Comparison of ENCODE assay signal across 24 cellular contexts in the genomic region with DNA sequence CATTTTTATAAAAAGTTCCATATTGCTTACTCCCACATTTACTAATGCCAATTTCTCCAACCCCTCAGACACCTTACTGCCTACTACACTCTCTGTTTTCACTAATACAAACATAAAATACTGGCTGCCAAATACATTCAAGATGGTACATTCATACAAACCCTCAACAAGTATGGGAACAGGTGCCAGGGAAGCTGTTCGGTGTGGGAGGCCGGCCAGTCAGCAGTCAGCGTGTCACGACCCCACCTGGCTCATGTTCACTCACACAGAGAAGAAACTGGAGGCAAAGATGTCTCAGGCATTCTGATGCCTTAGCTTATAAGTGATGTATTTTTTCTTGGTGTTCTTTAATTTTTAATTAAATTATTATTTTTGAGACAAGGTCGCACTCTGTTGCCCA. TPM values are rescaled to one million over a fixed set of nuclear protein-coding genes. Genes with fewer than 3 reads are reported as not detected.
A peak's percentile ranks its signal among the peaks of the same experiment; 100 is the strongest.
DNase-seq lines count a peak whose midpoint lies in the region; ATAC-seq, FAIRE-seq and TF ChIP-seq lines count a peak whose summit lies in the region.
"Had no signal": no experiment of that assay in that cellular context is flagged by ENCODE, and none has a peak within 500 bp of the region (broad histone marks: within the 10 kb centered on the region; RNA-seq: fewer than 3 reads in every experiment).

No MANE protein-coding gene starts in this region.

- H3K14ac ChIP-seq in H9 (ENCODE audit: insufficient read depth, low read length), result no peak overlapping the region

- ATAC-seq in activated CD8-positive, alpha-beta T cell treated with anti-CD3 and anti-CD28 coated beads for 36 hours, result no peak
- no peak for ATAC-seq in activated CD8-positive, alpha-beta T cell treated with anti-CD3 and anti-CD28 coated beads, Interleukin-2, amount 10 ng/mL, durations not matched to agents 7 days and 5 days
- ATAC-seq in GM21381 (IDR thresholded peaks at IDR 0.05; ENCODE audit: unreplicated experiment), result no peak
- no peak for ATAC-seq in pancreas
- ATAC-seq: CD8-positive, alpha-beta T cell had no signal

- H3K27me3 ChIP-seq in H9 (ENCODE audit: insufficient read depth, low read length) (no peaks in the 10 kb centered on the region), osteoblast (ENCODE audit: insufficient read depth, low read length) (no peaks in the 10 kb centered on the region), pancreas (no peaks in the 10 kb centered on the region)

- H2BK12ac ChIP-seq in H9 (ENCODE audit: insufficient read length, low read depth, low read length), result no peak overlapping the region

- peaks cover 6% of the 10 kb centered on the region for H3K79me1 ChIP-seq in H9 (ENCODE audit: insufficient read depth, low read depth, low read length, poor library complexity, severe bottlenecking)

- H3K36me3 Mint-ChIP-seq in activated CD8-positive, alpha-beta T cell treated with anti-CD3 and anti-CD28 coated beads for 36 hours (ENCODE audit: low read depth), result peaks cover 10% of the 10 kb centered on the region
- peaks cover 31% of the 10 kb centered on the region for H3K36me3 Mint-ChIP-seq in activated CD8-positive, alpha-beta T cell treated with anti-CD3 and anti-CD28 coated beads, Interleukin-2, amount 10 ng/mL, durations not matched to agents 7 days and 5 days (ENCODE audit: low read depth)
- peaks cover 7 to 80% (median 47%) of the 10 kb centered on the region in 3 experiments; a peak in 6 of 7 replicates for H3K36me3 Mint-ChIP-seq in H9 (ENCODE audit: insufficient read depth in 1 of 3, low read depth in 3 of 3)

- DNase-seq in activated CD8-positive, alpha-beta T cell treated with anti-CD3 and anti-CD28 coated beads for 36 hours, result no peak
- DNase-seq in activated CD8-positive, alpha-beta T cell treated with anti-CD3 and anti-CD28 coated beads, Interleukin-2, amount 10 ng/mL, durations not matched to agents 7 days and 5 days, result no peak
- peak; percentile 9 for DNase-seq in H9
- peak; percentile 83 for DNase-seq in cerebellar cortex (ENCODE audit: low spot score)
- peak; percentile 34 for DNase-seq in osteoblast (ENCODE audit: insufficient read length, low spot score, missing footprints)
- no peak for DNase-seq in HCEC 1CT
- DNase-seq in pancreas, result no peak
- DNase-seq: 8988T; AML-193; CD8-positive, alpha-beta T cell; DMS153; HFFc6; Karpas-422; MV-4-11; NCI-H1417; NCI-H187; NCI-H69; SIG-M5; SK-N-SH had no signal

- no peak overlapping the region for H2BK15ac ChIP-seq in H9 (ENCODE audit: low read depth, low read length)

- H3K4me3 Mint-ChIP-seq in activated CD8-positive, alpha-beta T cell treated with anti-CD3 and anti-CD28 coated beads for 36 hours, result no peak overlapping the region
- H3K4me3 Mint-ChIP-seq in activated CD8-positive, alpha-beta T cell treated with anti-CD3 and anti-CD28 coated beads, Interleukin-2, amount 10 ng/mL, durations not matched to agents 7 days and 5 days, result no peak overlapping the region
- no peak overlapping the region for H3K4me3 Mint-ChIP-seq in H9
- H3K4me3 Mint-ChIP-seq: CD8-positive, alpha-beta T cell; HFFc6 had no signal

- no peak overlapping the region for H4K91ac ChIP-seq in H9 (ENCODE audit: insufficient read length, low read depth, low read length)

- H3K4me1 ChIP-seq in H9 (ENCODE audit: insufficient read depth, low read length) (no peaks in the 10 kb centered on the region), osteoblast (ENCODE audit: insufficient read depth, low read length) (peaks cover 9% of the 10 kb centered on the region), pancreas (peaks cover 0 to 11% (median 10%) of the 10 kb centered on the region in 3 donors)

- no peak overlapping the region for H2AFZ ChIP-seq in H9 (ENCODE audit: low read length)
- no peak overlapping the region for H2AFZ ChIP-seq in osteoblast (ENCODE audit: low read length)

- H3K79me2 ChIP-seq in H9 (ENCODE audit: insufficient read depth, low read length) (no peaks in the 10 kb centered on the region), osteoblast (ENCODE audit: insufficient read depth, low read length) (peaks cover 30% of the 10 kb centered on the region)

- intact Hi-C loops in activated CD8-positive, alpha-beta T cell treated with anti-CD3 and anti-CD28 coated beads for 36 hours (cut with micrococcal nuclease), result no loop called here
- intact Hi-C loops in pancreas (cut with DNase I), result no loop called here

- H3K9ac ChIP-seq in H9 (ENCODE audit: extremely low read depth, insufficient read length, low read length), result no peak overlapping the region
- H3K9ac ChIP-seq: SK-N-SH had no signal

- no peaks in the 10 kb centered on the region for H3K9me3 ChIP-seq in H9 (ENCODE audit: control insufficient read depth, low read depth, low read length)
- H3K9me3 ChIP-seq in osteoblast (ENCODE audit: low read depth, low read length), result no peaks in the 10 kb centered on the region
- H3K9me3 ChIP-seq in pancreas, result no peaks in the 10 kb centered on the region
- H3K9me3 ChIP-seq: SK-N-SH had no signal

- H4K8ac ChIP-seq in H9 (replicated peaks; ENCODE audit: insufficient read length, low read depth, low read length), result no peak overlapping the region

- H2AK5ac ChIP-seq in H9 (ENCODE audit: insufficient read length, low read length), result no peak overlapping the region

- no CpG with 5 or more reads among the region's 5 CpGs for WGBS in H9 (ENCODE audit: extremely low coverage, insufficient read length, low lambda C conversion rate)
- WGBS in pancreas, 2 donors, result 87% methylated on average over 5 of the region's 5 CpGs

- no peaks in the 10 kb centered on the region for H3K9me3 Mint-ChIP-seq in activated CD8-positive, alpha-beta T cell treated with anti-CD3 and anti-CD28 coated beads for 36 hours
- H3K9me3 Mint-ChIP-seq in activated CD8-positive, alpha-beta T cell treated with anti-CD3 and anti-CD28 coated beads, Interleukin-2, amount 10 ng/mL, durations not matched to agents 7 days and 5 days (ENCODE audit: insufficient read depth), result no peaks in the 10 kb centered on the region
- no peaks in the 10 kb centered on the region for H3K9me3 Mint-ChIP-seq in H9
- H3K9me3 Mint-ChIP-seq: CD8-positive, alpha-beta T cell; HFFc6 had no signal

- H3K23me2 ChIP-seq in H9 (ENCODE audit: insufficient read length, low read depth, low read length, poor library complexity, severe bottlenecking), result no peaks in the 10 kb centered on the region

- no peak overlapping the region for H3K23ac ChIP-seq in H9 (ENCODE audit: insufficient read length, low read depth, low read length)

- H3K4ac ChIP-seq in H9 (ENCODE audit: low read depth, low read length), result no peak overlapping the region

- H3K4me2 ChIP-seq in H9 (ENCODE audit: insufficient read depth, insufficient read length, low read length) (no peak overlapping the region), osteoblast (ENCODE audit: insufficient read depth, low read length) (no peak overlapping the region)
- H3K4me2 ChIP-seq: SK-N-SH had no signal

- H3K27ac Mint-ChIP-seq in activated CD8-positive, alpha-beta T cell treated with anti-CD3 and anti-CD28 coated beads for 36 hours, result peak overlapping the region; percentile 1
- no peak overlapping the region for H3K27ac Mint-ChIP-seq in activated CD8-positive, alpha-beta T cell treated with anti-CD3 and anti-CD28 coated beads, Interleukin-2, amount 10 ng/mL, durations not matched to agents 7 days and 5 days
- peak overlapping the region in 2 of 3 experiments; percentile 29 to 87; a peak in 2 of 7 replicates for H3K27ac Mint-ChIP-seq in H9
- H3K27ac Mint-ChIP-seq: CD8-positive, alpha-beta T cell; HFFc6 had no signal

- H2BK120ac ChIP-seq in H9 (ENCODE audit: low read depth, low read length, poor library complexity, severe bottlenecking), result no peak overlapping the region

- FAIRE-seq in pancreas (lab: Jason Lieb, UNC), result no peak
- FAIRE-seq: G401.6, GM18507, H1 had no signal

- H3K18ac ChIP-seq in H9 (ENCODE audit: insufficient read length, low read depth, low read length), result no peak overlapping the region

- H4K5ac ChIP-seq in H9 (ENCODE audit: insufficient read length, low read depth, low read length), result no peak overlapping the region

- H4K20me1 ChIP-seq in H9 (ENCODE audit: control insufficient read depth, insufficient read depth, insufficient read length) (no peaks in the 10 kb centered on the region), osteoblast (ENCODE audit: insufficient read depth, low read length) (peaks cover 18% of the 10 kb centered on the region)

- H3K36me3 ChIP-seq in osteoblast (ENCODE audit: insufficient read depth, low read length), result peaks cover 48% of the 10 kb centered on the region
- peaks cover 3 to 47% (median 8%) of the 10 kb centered on the region in 3 donors for H3K36me3 ChIP-seq in pancreas

- H3K27me3 Mint-ChIP-seq in activated CD8-positive, alpha-beta T cell treated with anti-CD3 and anti-CD28 coated beads for 36 hours, result no peaks in the 10 kb centered on the region
- no peaks in the 10 kb centered on the region for H3K27me3 Mint-ChIP-seq in activated CD8-positive, alpha-beta T cell treated with anti-CD3 and anti-CD28 coated beads, Interleukin-2, amount 10 ng/mL, durations not matched to agents 7 days and 5 days (ENCODE audit: low read depth)
- no peaks in the 10 kb centered on the region for H3K27me3 Mint-ChIP-seq in H9 (ENCODE audit: low read depth)

- POLR2A ChIA-PET in activated CD8-positive, alpha-beta T cell treated with anti-CD3 and anti-CD28 coated beads for 36 hours (lab: Charles Lee), result no interaction called here
- POLR2A ChIA-PET in activated CD8-positive, alpha-beta T cell treated with anti-CD3 and anti-CD28 coated beads, Interleukin-2, amount 10 ng/mL, durations not matched to agents 7 days and 5 days (lab: Charles Lee), result no interaction called here

- TF ChIP-seq CTCF in activated CD8-positive, alpha-beta T cell treated with anti-CD3 and anti-CD28 coated beads for 36 hours (IDR thresholded peaks at IDR 0.05), result no peak
- no peak for TF ChIP-seq CTCF in H9 (conservative IDR thresholded peaks at IDR 0.05)
- no peak for TF ChIP-seq CTCF in osteoblast (IDR thresholded peaks at IDR 0.05; ENCODE audit: extremely low read depth, low read depth, low read length)
- TF ChIP-seq CTCF in pancreas (IDR thresholded peaks at IDR 0.05), result no peak

- H3T11ph ChIP-seq in H9 (ENCODE audit: low read length), result no peak overlapping the region

- H3K4me3 ChIP-seq in osteoblast (ENCODE audit: insufficient read depth, low read length) (no peak overlapping the region), pancreas (no peak overlapping the region)

- CTCF ChIA-PET in activated CD8-positive, alpha-beta T cell treated with anti-CD3 and anti-CD28 coated beads for 36 hours (lab: Charles Lee), result no interaction called here
- CTCF ChIA-PET in activated CD8-positive, alpha-beta T cell treated with anti-CD3 and anti-CD28 coated beads, Interleukin-2, amount 10 ng/mL, durations not matched to agents 7 days and 5 days (lab: Charles Lee), result interaction anchor here (0.9 kb wide), 1 partner anchor 69 kb away, joined by 3 read pairs; no protein-coding TSS in a partner anchor

- H3K4me1 Mint-ChIP-seq in activated CD8-positive, alpha-beta T cell treated with anti-CD3 and anti-CD28 coated beads for 36 hours (ENCODE audit: low read depth), result no peaks in the 10 kb centered on the region
- H3K4me1 Mint-ChIP-seq in activated CD8-positive, alpha-beta T cell treated with anti-CD3 and anti-CD28 coated beads, Interleukin-2, amount 10 ng/mL, durations not matched to agents 7 days and 5 days (ENCODE audit: low read depth), result no peaks in the 10 kb centered on the region
- H3K4me1 Mint-ChIP-seq in H9, result no peaks in the 10 kb centered on the region

- H3K56ac ChIP-seq in H9 (ENCODE audit: insufficient read length, low read depth, low read length), result no peak overlapping the region

- no peak overlapping the region for H2BK20ac ChIP-seq in H9 (ENCODE audit: low read depth, low read length, poor library complexity, severe bottlenecking)

- H2BK5ac ChIP-seq in H9 (ENCODE audit: insufficient read length, low read length), result no peak overlapping the region

- H3K27ac ChIP-seq in H9 (ENCODE audit: insufficient read length, low read depth, low read length) (no peak overlapping the region), osteoblast (ENCODE audit: low read depth, low read length) (no peak overlapping the region), pancreas (no peak overlapping the region)
- H3K27ac ChIP-seq: RWPE1 had no signal

RNA-seq across cellular contexts. Expression of a gene that starts 42.4 kb away (rescaled TPM):
- 100 to 1,000 TPM; 343 to 379 TPM for total RNA-seq in activated CD8-positive, alpha-beta T cell treated with anti-CD3 and anti-CD28 coated beads for 36 hours
- total RNA-seq in activated CD8-positive, alpha-beta T cell treated with anti-CD3 and anti-CD28 coated beads, Interleukin-2, amount 10 ng/mL, durations not matched to agents 7 days and 5 days, result 100 to 1,000 TPM; 126 to 129 TPM
- 211 and 242 TPM in 2 replicates for total RNA-seq in H9 (2021)
- 46.9 and 56.5 TPM in 2 replicates for total RNA-seq in osteoblast
- total RNA-seq in pancreas, result 100 to 1,000 TPM in 1 of 6 donors, 10 to 100 TPM in 5; 58.0 to 133 (median 82.7) TPM
- 100 to 1,000 TPM in 1 of 2 donors, 10 to 100 TPM in 1; 80.8 to 254 TPM for polyA plus RNA-seq in pancreas

Comparison
In these comparisons a context has a peak if more than half of its experiments do, and no peak if none do; other contexts are left out.
1. DNase-seq: peak in H9 (single experiment), cerebellar cortex (single experiment) and osteoblast (single experiment); none in activated CD8-positive, alpha-beta T cell treated with anti-CD3 and anti-CD28 coated beads for 36 hours (single experiment), activated CD8-positive, alpha-beta T cell treated with anti-CD3 and anti-CD28 coated beads, Interleukin-2, amount 10 ng/mL, durations not matched to agents 7 days and 5 days (single experiment), HCEC 1CT (single experiment) and pancreas (0 of 6).